10 cellular contexts compared by ENCODE assay signal in the genomic region with DNA sequence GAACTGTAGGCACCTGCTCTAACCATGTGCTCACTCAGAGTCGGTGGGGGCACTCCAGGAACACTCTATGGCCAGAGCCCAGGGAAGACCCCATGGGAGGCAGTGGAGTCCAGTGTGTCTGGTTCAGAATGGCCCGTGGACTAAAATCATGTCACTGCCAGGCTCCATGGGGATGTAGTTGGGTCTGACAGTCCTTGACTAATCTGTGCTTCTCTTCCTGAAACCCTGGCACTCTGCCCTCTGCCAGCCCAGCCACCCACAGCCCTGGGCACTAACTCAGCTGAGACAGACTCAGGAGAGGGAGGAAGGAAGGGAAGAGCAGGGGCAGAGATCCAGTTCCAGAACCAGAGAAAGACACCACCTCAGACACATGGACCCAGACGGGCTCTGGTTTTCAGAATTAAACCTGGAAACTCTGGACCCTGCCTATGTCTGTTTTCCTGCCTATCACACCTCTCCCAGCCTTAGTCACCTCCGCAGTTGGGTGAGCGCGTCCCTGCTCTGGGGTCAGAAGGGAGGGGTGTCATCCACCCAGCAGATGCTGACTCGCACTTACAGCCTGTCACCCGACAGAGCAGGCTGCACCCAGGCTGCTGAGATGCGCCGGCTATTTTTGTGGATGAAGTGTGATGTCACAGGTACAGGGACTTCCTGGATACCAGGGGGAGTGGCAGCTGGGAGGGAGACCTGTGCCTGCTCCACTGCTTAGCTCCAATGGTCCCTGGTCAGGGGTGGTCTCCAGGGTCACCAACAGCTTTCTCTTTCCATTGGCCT. TPM values are rescaled to one million over a fixed set of nuclear protein-coding genes. Genes with fewer than 3 reads are reported as not detected.
DNase-seq lines count a peak whose midpoint lies in the region; TF ChIP-seq lines count a peak whose summit lies in the region.
"Had no signal": no experiment of that assay in that cellular context is flagged by ENCODE, and none has a peak within 500 bp of the region (broad histone marks: within the 10 kb centered on the region; RNA-seq: fewer than 3 reads in every experiment).

No MANE protein-coding gene starts in this region.

- H4K20me1 ChIP-seq in osteoblast (ENCODE audit: insufficient read depth, low read length) = no peaks in the 10 kb centered on the region

- H3K27me3 ChIP-seq in ascending aorta (no peaks in the 10 kb centered on the region), osteoblast (ENCODE audit: insufficient read depth, low read length) (no peaks in the 10 kb centered on the region)

- no peak overlapping the region for H2AFZ ChIP-seq in osteoblast (ENCODE audit: low read length)

- H3K4me2 ChIP-seq in osteoblast (ENCODE audit: insufficient read depth, low read length) = no peak overlapping the region

- TF ChIP-seq CTCF in ascending aorta (IDR thresholded peaks at IDR 0.05) (no peak), osteoblast (IDR thresholded peaks at IDR 0.05; ENCODE audit: extremely low read depth, low read depth, low read length) (no peak)

- H3K4me3 ChIP-seq in ascending aorta (no peak overlapping the region), osteoblast (ENCODE audit: insufficient read depth, low read length) (no peak overlapping the region)

- H3K36me3 ChIP-seq in ascending aorta (no peaks in the 10 kb centered on the region), osteoblast (ENCODE audit: insufficient read depth, low read length) (no peaks in the 10 kb centered on the region)

- intact Hi-C loops in ascending aorta (cut with DNase I) = no loop called here

- no peaks in the 10 kb centered on the region for H3K79me2 ChIP-seq in osteoblast (ENCODE audit: insufficient read depth, low read length)

- DNase-seq in Daoy (ENCODE audit: low read depth) = peak; percentile 29
- peak; percentile 51 for DNase-seq in M059J (ENCODE audit: low read depth)
- peak in 31 of 58 donors; percentile 6 to 78 (median 42) for DNase-seq in anterior cingulate cortex (lab: John Stamatoyannopoulos, UW)
- DNase-seq in kidney tubule cell (ENCODE audit: low spot score) = peak; percentile 93
- DNase-seq in ascending aorta (ENCODE audit: low spot score in 2 of 2) = no peak
- no peak for DNase-seq in putamen (ENCODE audit: low spot score)
- DNase-seq in osteoblast (ENCODE audit: insufficient read length, low spot score, missing footprints) = no peak
- DNase-seq: activated T-cell treated with anti-CD3 and anti-CD28 coated beads, Interleukin-2, amount 50 U/mL, for 48 hours; NCI-H2029; stimulated activated CD4-positive, alpha-beta T cell treated with anti-CD3 and anti-CD28 coated beads, Interleukin-15, amount 100 ng/mL, for 24 hours had no signal

- H3K27ac ChIP-seq in ascending aorta (no peak overlapping the region), osteoblast (ENCODE audit: low read depth, low read length) (no peak overlapping the region)

- H3K9me3 ChIP-seq in ascending aorta = no peaks in the 10 kb centered on the region
- no peaks in the 10 kb centered on the region for H3K9me3 ChIP-seq in osteoblast (ENCODE audit: low read depth, low read length)

- no peaks in the 10 kb centered on the region for H3K4me1 ChIP-seq in ascending aorta
- no peaks in the 10 kb centered on the region for H3K4me1 ChIP-seq in osteoblast (ENCODE audit: insufficient read depth, low read length)

RNA-seq across cellular contexts. Expression of gene INSYN1, which starts 56.8 kb away (rescaled TPM):
- 0.06 and 0.21 TPM in 2 replicates for total RNA-seq in Daoy (2014; rRNA removed; shearing (Covaris generic))
- total RNA-seq in M059J (2014; rRNA removed; shearing (Covaris generic)) = 0.39 TPM in 1 of 2 replicates, not detected in the other
- total RNA-seq in ascending aorta = 13.0 TPM
- 3.8 and 4.7 TPM in 2 replicates for total RNA-seq in osteoblast

Comparison
In these comparisons a context has a peak if more than half of its experiments do, and no peak if none do; other contexts are left out.
1. DNase-seq: peak in Daoy (single experiment), M059J (single experiment), anterior cingulate cortex (31 of 58) and kidney tubule cell (single experiment); none in ascending aorta (0 of 2), putamen (single experiment) and osteoblast (single experiment).